22 cellular contexts compared by ENCODE assay signal in the genomic region with DNA sequence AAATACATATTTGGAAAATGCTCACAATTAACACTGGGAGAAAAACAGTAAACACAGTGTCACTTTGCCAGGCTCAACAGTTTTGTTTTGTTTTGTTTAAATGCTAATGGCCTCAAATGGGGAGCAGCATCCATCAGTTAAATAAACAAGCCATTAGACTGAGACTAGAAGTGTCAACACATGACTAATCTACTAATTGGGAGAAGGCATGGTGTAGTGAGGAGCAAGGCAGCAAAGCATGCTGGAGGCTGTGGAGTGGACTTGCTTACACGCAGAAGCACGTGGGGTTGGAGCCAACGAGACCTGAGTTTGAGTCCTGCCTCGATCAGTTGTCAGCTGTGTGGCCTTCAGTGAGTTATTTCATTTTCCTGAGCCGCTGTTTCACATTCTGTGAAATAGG.
"Had no signal": no experiment of that assay in that cellular context is flagged by ENCODE, and none has a peak within 500 bp of the region (broad histone marks: within the 10 kb centered on the region; RNA-seq: fewer than 3 reads in every experiment).

No MANE protein-coding gene starts in this region.

- H3K4me2 ChIP-seq: hepatocyte had no signal

- H3K4me3 ChIP-seq: hepatocyte, left ventricle myocardium inferior, psoas muscle, right atrium auricular region, suprapubic skin, transverse colon, uterus had no signal

- H3K27me3 ChIP-seq: right atrium auricular region, suprapubic skin, transverse colon, uterus had no signal

- H3K79me2 ChIP-seq: hepatocyte had no signal

- DNase-seq: activated CD4-positive, alpha-beta memory T cell treated with anti-CD3 and anti-CD28 coated beads, Interleukin-2, amount 10 ng/mL, durations not matched to agents 7 days and 5 days; activated CD4-positive, alpha-beta T cell treated with anti-CD3 and anti-CD28 coated beads for 4 hours; activated CD4-positive, CD25-positive, alpha-beta regulatory T cell; activated effector memory CD4-positive, alpha-beta T cell treated with Interleukin-2 at 50 U/mL for 16 hours; activated naive CD4-positive, alpha-beta T cell treated with anti-CD3 and anti-CD28 coated beads for 36 hours; activated naive CD8-positive, alpha-beta T cell treated with anti-CD3 and anti-CD28 coated beads, Interleukin-2, amount 10 ng/mL, durations not matched to agents 7 days and 5 days; activated T-cell treated with anti-CD3 and anti-CD28 coated beads, Interleukin-2, amount 50 U/mL, for 72 hours; amniotic stem cell; effector memory CD4-positive, alpha-beta T cell; glutamatergic neuron; kidney glomerular epithelial cell; left ventricle myocardium inferior; naive thymus-derived CD4-positive, alpha-beta T cell; psoas muscle; stimulated activated naive CD8-positive, alpha-beta T cell treated with anti-CD3 and anti-CD28 coated beads, Interleukin-15, amount 100 ng/mL, for 72 hours; T-helper 17 cell; transverse colon; uterus had no signal

- H3K4me3 Mint-ChIP-seq: activated CD4-positive, alpha-beta memory T cell treated with anti-CD3 and anti-CD28 coated beads, Interleukin-2, amount 10 ng/mL, durations not matched to agents 7 days and 5 days; activated naive CD4-positive, alpha-beta T cell treated with anti-CD3 and anti-CD28 coated beads for 36 hours; activated naive CD8-positive, alpha-beta T cell treated with anti-CD3 and anti-CD28 coated beads, Interleukin-2, amount 10 ng/mL, durations not matched to agents 7 days and 5 days; activated T-cell treated with anti-CD3 and anti-CD28 coated beads, Interleukin-2, amount 50 U/mL, for 72 hours; dendritic cell treated with granulocyte-macrophage colony-stimulating factor and Interleukin-4, amounts not matched to agents 40 ng/mL and 50 ng/mL, for 4 days; stimulated activated naive CD8-positive, alpha-beta T cell treated with anti-CD3 and anti-CD28 coated beads, Interleukin-15, amount 100 ng/mL, for 72 hours; T-helper 17 cell had no signal

- H3K4me1 ChIP-seq: left ventricle myocardium inferior, psoas muscle, right atrium auricular region, suprapubic skin, uterus had no signal

- H3K27ac ChIP-seq: hepatocyte, left ventricle myocardium inferior, psoas muscle, right atrium auricular region, suprapubic skin, transverse colon, uterus had no signal

- H2AFZ ChIP-seq: hepatocyte had no signal

- H3K27me3 Mint-ChIP-seq: T-helper 17 cell had no signal

- H3K27ac Mint-ChIP-seq: activated CD4-positive, alpha-beta memory T cell treated with anti-CD3 and anti-CD28 coated beads, Interleukin-2, amount 10 ng/mL, durations not matched to agents 7 days and 5 days; activated naive CD4-positive, alpha-beta T cell treated with anti-CD3 and anti-CD28 coated beads for 36 hours; activated naive CD8-positive, alpha-beta T cell treated with anti-CD3 and anti-CD28 coated beads, Interleukin-2, amount 10 ng/mL, durations not matched to agents 7 days and 5 days; activated T-cell treated with anti-CD3 and anti-CD28 coated beads, Interleukin-2, amount 50 U/mL, for 72 hours; dendritic cell treated with granulocyte-macrophage colony-stimulating factor and Interleukin-4, amounts not matched to agents 40 ng/mL and 50 ng/mL, for 4 days; stimulated activated naive CD8-positive, alpha-beta T cell treated with anti-CD3 and anti-CD28 coated beads, Interleukin-15, amount 100 ng/mL, for 72 hours; T-helper 17 cell had no signal

- ATAC-seq: activated T-cell treated with anti-CD3 and anti-CD28 coated beads, Interleukin-2, amount 50 U/mL, for 72 hours; naive thymus-derived CD4-positive, alpha-beta T cell; psoas muscle; stimulated activated naive CD8-positive, alpha-beta T cell treated with anti-CD3 and anti-CD28 coated beads, Interleukin-15, amount 100 ng/mL, for 72 hours; T-helper 17 cell had no signal

- H3K36me3 ChIP-seq: left ventricle myocardium inferior, right atrium auricular region, suprapubic skin, transverse colon, uterus had no signal

- H3K36me3 Mint-ChIP-seq: activated naive CD8-positive, alpha-beta T cell treated with anti-CD3 and anti-CD28 coated beads, Interleukin-2, amount 10 ng/mL, durations not matched to agents 7 days and 5 days; naive thymus-derived CD4-positive, alpha-beta T cell had no signal

- H3K9me3 Mint-ChIP-seq: activated CD4-positive, alpha-beta memory T cell treated with anti-CD3 and anti-CD28 coated beads, Interleukin-2, amount 10 ng/mL, durations not matched to agents 7 days and 5 days; activated naive CD4-positive, alpha-beta T cell treated with anti-CD3 and anti-CD28 coated beads for 36 hours; activated naive CD8-positive, alpha-beta T cell treated with anti-CD3 and anti-CD28 coated beads, Interleukin-2, amount 10 ng/mL, durations not matched to agents 7 days and 5 days; activated T-cell treated with anti-CD3 and anti-CD28 coated beads, Interleukin-2, amount 50 U/mL, for 72 hours; dendritic cell treated with granulocyte-macrophage colony-stimulating factor and Interleukin-4, amounts not matched to agents 40 ng/mL and 50 ng/mL, for 4 days; naive thymus-derived CD4-positive, alpha-beta T cell; stimulated activated naive CD8-positive, alpha-beta T cell treated with anti-CD3 and anti-CD28 coated beads, Interleukin-15, amount 100 ng/mL, for 72 hours had no signal

- H3K9me3 ChIP-seq: left ventricle myocardium inferior, psoas muscle, right atrium auricular region, suprapubic skin, transverse colon, uterus had no signal
